In genomic region chr21:30168086-30168485, GRCh38 we compare ENCODE assay signal across 24 cellular contexts. TPM values are rescaled to one million over a fixed set of nuclear protein-coding genes. Genes with fewer than 3 reads are reported as not detected.
"Had no signal": no experiment of that assay in that cellular context is flagged by ENCODE, and none has a peak within 500 bp of the region (broad histone marks: within the 10 kb centered on the region; RNA-seq: fewer than 3 reads in every experiment).

No MANE protein-coding gene starts in this region.

- H3K27me3 ChIP-seq: adrenal gland had no signal

- H3K27ac ChIP-seq: adrenal gland, WERI-Rb-1 had no signal

- H3K4me1 ChIP-seq: adrenal gland had no signal

- H3K36me3 ChIP-seq: adrenal gland, WERI-Rb-1 had no signal

- H3K4me3 ChIP-seq: adrenal gland had no signal

- ATAC-seq: activated CD8-positive, alpha-beta T cell treated with anti-CD3 and anti-CD28 coated beads for 36 hours; T-helper 17 cell had no signal

- H3K9me3 ChIP-seq: adrenal gland had no signal

- DNase-seq: activated CD4-positive, alpha-beta T cell treated with anti-CD3 and anti-CD28 coated beads for 4 hours; activated CD8-positive, alpha-beta memory T cell treated with anti-CD3 and anti-CD28 coated beads, Interleukin-2, amount 50 U/mL, for 4 hours; activated CD8-positive, alpha-beta T cell treated with anti-CD3 and anti-CD28 coated beads for 36 hours; activated naive CD4-positive, alpha-beta T cell treated with anti-CD3 and anti-CD28 coated beads, Interleukin-2, amount 50 U/mL, for 16 hours; activated naive CD8-positive, alpha-beta T cell treated with anti-CD3 and anti-CD28 coated beads, Interleukin-2, amount 10 ng/mL, durations not matched to agents 7 days and 5 days; activated T-cell treated with anti-CD3 and anti-CD28 coated beads, Interleukin-2, amount 50 U/mL, for 1 hour; adrenal gland; anterior cingulate cortex; caudate nucleus; Kasumi-1; NCI-H1092 treated with DMSO at 0.1 percent for 48 hours; NCI-H1417 treated with DMSO at 0.1 percent for 48 hours; NCI-H1694; NCI-H2029; NCI-H2107; NCI-H345; NCI-H510A; NCI-H526 treated with DMSO at 0.1 percent for 48 hours; NCI-H82; OCI-M1; SHP77 treated with DMSO at 0.1 percent for 48 hours; T-helper 17 cell; T-helper 9 cell; WERI-Rb-1 had no signal

RNA-seq across cellular contexts. Expression of gene CLDN17, which starts 1.5 kb away (rescaled TPM):
- total RNA-seq: activated CD8-positive, alpha-beta T cell treated with anti-CD3 and anti-CD28 coated beads for 36 hours; activated naive CD8-positive, alpha-beta T cell treated with anti-CD3 and anti-CD28 coated beads, Interleukin-2, amount 10 ng/mL, durations not matched to agents 7 days and 5 days; adrenal gland; T-helper 17 cell had no signal
- polyA plus RNA-seq: adrenal gland had no signal

RNA-seq across cellular contexts. Expression of gene CLDN8, which starts 47.8 kb away (rescaled TPM):
- total RNA-seq: activated CD8-positive, alpha-beta T cell treated with anti-CD3 and anti-CD28 coated beads for 36 hours; activated naive CD8-positive, alpha-beta T cell treated with anti-CD3 and anti-CD28 coated beads, Interleukin-2, amount 10 ng/mL, durations not matched to agents 7 days and 5 days; T-helper 17 cell had no signal
- polyA plus RNA-seq: adrenal gland had no signal
